Comparison of ENCODE assay signal across 13 cellular contexts in the genomic region with DNA sequence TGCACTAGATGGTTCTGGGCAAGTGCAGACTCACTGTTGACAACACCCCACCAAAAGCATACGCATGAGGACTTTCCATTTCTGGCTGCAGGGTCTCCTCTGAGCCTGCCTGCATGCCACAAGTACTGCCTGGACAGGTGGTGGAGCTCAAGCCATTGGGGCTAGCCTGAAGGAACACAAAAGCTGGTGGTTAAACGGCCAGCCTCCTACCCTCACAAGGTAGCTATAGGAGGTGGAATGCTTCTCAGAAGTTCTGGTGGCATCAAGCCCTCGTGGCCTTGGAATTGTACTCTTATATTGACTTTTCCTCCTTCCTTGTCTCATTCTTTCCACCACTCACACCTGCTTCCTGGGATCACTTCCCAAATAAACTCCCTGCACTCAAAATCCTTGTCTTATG.
"Had no signal": no experiment of that assay in that cellular context is flagged by ENCODE, and none has a peak within 500 bp of the region (broad histone marks: within the 10 kb centered on the region; RNA-seq: fewer than 3 reads in every experiment).

No MANE protein-coding gene starts in this region.

- H3K9me3 Mint-ChIP-seq: activated CD4-positive, alpha-beta T cell treated with anti-CD3 and anti-CD28 coated beads, Interleukin-2, amount 10 ng/mL, durations not matched to agents 24 days and 14 days; activated naive CD4-positive, alpha-beta T cell treated with anti-CD3 and anti-CD28 coated beads, Interleukin-2, amount 10 ng/mL, durations not matched to agents 7 days and 5 days; activated T-helper 17 cell treated with anti-CD3 and anti-CD28 coated beads, Interleukin-2, amount 50 U/mL, for 72 hours had no signal

- H3K4me3 Mint-ChIP-seq: activated CD4-positive, alpha-beta T cell treated with anti-CD3 and anti-CD28 coated beads, Interleukin-2, amount 10 ng/mL, durations not matched to agents 24 days and 14 days; activated naive CD4-positive, alpha-beta T cell treated with anti-CD3 and anti-CD28 coated beads, Interleukin-2, amount 10 ng/mL, durations not matched to agents 7 days and 5 days; activated T-helper 17 cell treated with anti-CD3 and anti-CD28 coated beads, Interleukin-2, amount 50 U/mL, for 72 hours had no signal

- H3K27me3 Mint-ChIP-seq: activated T-helper 17 cell treated with anti-CD3 and anti-CD28 coated beads, Interleukin-2, amount 50 U/mL, for 72 hours had no signal

- DNase-seq: activated CD4-positive, alpha-beta T cell treated with anti-CD3 and anti-CD28 coated beads, Interleukin-2, amount 10 ng/mL, durations not matched to agents 24 days and 14 days; activated CD8-positive, alpha-beta memory T cell treated with anti-CD3 and anti-CD28 coated beads for 24 hours; activated naive CD4-positive, alpha-beta T cell treated with anti-CD3 and anti-CD28 coated beads, Interleukin-2, amount 10 ng/mL, durations not matched to agents 7 days and 5 days; central memory CD4-positive, alpha-beta T cell; effector CD4-positive, alpha-beta T cell; heart right ventricle; left lung; mesendoderm; T-helper 9 cell; tibial artery; WERI-Rb-1 had no signal

- H3K9me3 ChIP-seq: heart right ventricle, left lung, tibial artery had no signal

- H3K4me3 ChIP-seq: coronary artery, heart right ventricle, left lung, tibial artery had no signal

- H3K27me3 ChIP-seq: left lung, tibial artery had no signal

- ATAC-seq: activated T-helper 17 cell treated with anti-CD3 and anti-CD28 coated beads, Interleukin-2, amount 50 U/mL, for 72 hours; heart right ventricle; left lung had no signal

- H3K27ac Mint-ChIP-seq: activated CD4-positive, alpha-beta T cell treated with anti-CD3 and anti-CD28 coated beads, Interleukin-2, amount 10 ng/mL, durations not matched to agents 24 days and 14 days; activated naive CD4-positive, alpha-beta T cell treated with anti-CD3 and anti-CD28 coated beads, Interleukin-2, amount 10 ng/mL, durations not matched to agents 7 days and 5 days; activated T-helper 17 cell treated with anti-CD3 and anti-CD28 coated beads, Interleukin-2, amount 50 U/mL, for 72 hours had no signal

- H3K27ac ChIP-seq: coronary artery, heart right ventricle, left lung, tibial artery, WERI-Rb-1 had no signal
